In genomic region chr22:19173047-19174035, GRCh38 we compare ENCODE assay signal across 11 cellular contexts. TPM values are rescaled to one million over a fixed set of nuclear protein-coding genes. Genes with fewer than 3 reads are reported as not detected.
DNase-seq lines count a peak whose midpoint lies in the region; ATAC-seq, FAIRE-seq and TF ChIP-seq lines count a peak whose summit lies in the region.
"Had no signal": no experiment of that assay in that cellular context is flagged by ENCODE, and none has a peak within 500 bp of the region (broad histone marks: within the 10 kb centered on the region; RNA-seq: fewer than 3 reads in every experiment).

No MANE protein-coding gene starts in this region.

- peaks cover 7% of the 10 kb centered on the region for H4K20me1 ChIP-seq in GM23338 (replicated peaks; ENCODE audit: insufficient read depth)

- TF ChIP-seq RAD21 in A549 (conservative IDR thresholded peaks at IDR 0.05 in 1 of 2, IDR thresholded peaks at IDR 0.05 in 1 of 2) (no peak), liver (IDR thresholded peaks at IDR 0.05) (no peak)

- TF ChIP-seq POLR2A in A549 (IDR thresholded peaks at IDR 0.05; ENCODE audit: low read length) = no peak

- H3K9me2 ChIP-seq in GM23338 (ENCODE audit: insufficient read depth) = no peaks in the 10 kb centered on the region

- H3K27ac ChIP-seq in A549 = peak overlapping the region in 1 of 2 experiments; percentile 99; a peak in 1 of 6 replicates
- H3K27ac ChIP-seq in GM23338 (ENCODE audit: low read depth) = peak overlapping the region; percentile 88
- peak overlapping the region; percentile 31 to 78 for H3K27ac ChIP-seq in liver (ENCODE audit: low read depth in 1 of 2, low read length in 2 of 2)

- H3K36me3 ChIP-seq in GM23338 (ENCODE audit: insufficient read depth) (no peaks in the 10 kb centered on the region), liver (ENCODE audit: control insufficient read depth in 4 of 4, insufficient read depth in 3 of 4, low read depth in 1 of 4, low read length in 3 of 4) (no peaks in the 10 kb centered on the region)

- TF ChIP-seq EP300 in A549 (IDR thresholded peaks at IDR 0.05) = no peak

- intact Hi-C loops in activated T-helper 2 cell treated with anti-CD3 and anti-CD28 coated beads, Interferon-gamma antibody, Interleukin-2, Interleukin-4, amounts not matched to agents 10 μg/mL and 5 μg/mL and 100 μg/mL, durations not matched to agents 14 hours and 24 hours and 36 hours (cut with micrococcal nuclease) = no loop called here

- H3K9ac ChIP-seq in liver (ENCODE audit: low read depth in 1 of 2, low read length in 2 of 2) = no peak overlapping the region

- DNase-seq in A549 (ENCODE audit: low read depth in 1 of 2, low spot score in 1 of 2) (no peak), GM23338 (ENCODE audit: low spot score) (no peak), NCI-H446 treated with DMSO at 0.1 percent for 48 hours (lab: John Stamatoyannopoulos, UW) (no peak), SHP77 treated with DMSO at 0.1 percent for 48 hours (lab: John Stamatoyannopoulos, UW) (no peak), nucleus accumbens (lab: John Stamatoyannopoulos, UW) (no peak)
- no peak for DNase-seq in activated T-helper 2 cell treated with anti-CD3 and anti-CD28 coated beads, Interferon-gamma antibody, Interleukin-2, Interleukin-4, amounts not matched to agents 10 μg/mL and 5 μg/mL and 100 μg/mL, durations not matched to agents 14 hours and 24 hours and 36 hours (ENCODE audit: low spot score)
- no peak for DNase-seq in stimulated activated naive CD4-positive, alpha-beta T cell treated with Interleukin-2 at 50 U/mL for 16 hours (lab: John Stamatoyannopoulos, UW)
- DNase-seq: activated gamma-delta T cell, NCI-H446 had no signal

- H3K4me1 Mint-ChIP-seq in GM23338 = peaks cover 51% of the 10 kb centered on the region
- peaks cover 22% of the 10 kb centered on the region for H3K4me1 Mint-ChIP-seq in activated T-helper 2 cell treated with anti-CD3 and anti-CD28 coated beads, Interferon-gamma antibody, Interleukin-2, Interleukin-4, amounts not matched to agents 10 μg/mL and 5 μg/mL and 100 μg/mL, durations not matched to agents 14 hours and 24 hours and 36 hours (ENCODE audit: low read depth)

- H3K27ac Mint-ChIP-seq in GM23338 = peak overlapping the region; percentile 91; the same call in 1 of the 2 replicates
- H3K27ac Mint-ChIP-seq in activated T-helper 2 cell treated with anti-CD3 and anti-CD28 coated beads, Interferon-gamma antibody, Interleukin-2, Interleukin-4, amounts not matched to agents 10 μg/mL and 5 μg/mL and 100 μg/mL, durations not matched to agents 14 hours and 24 hours and 36 hours = peak overlapping the region; percentile 91

- FAIRE-seq in A549 (lab: Jason Lieb, UNC) = no peak
- FAIRE-seq: G401.6 had no signal

- POLR2A ChIA-PET in A549 (lab: Yijun Ruan, JAX) = no interaction called here

- no peak overlapping the region for H2AFZ ChIP-seq in GM23338

- H3K4me3 Mint-ChIP-seq in GM23338 = peak overlapping the region; percentile 94
- H3K4me3 Mint-ChIP-seq in activated T-helper 2 cell treated with anti-CD3 and anti-CD28 coated beads, Interferon-gamma antibody, Interleukin-2, Interleukin-4, amounts not matched to agents 10 μg/mL and 5 μg/mL and 100 μg/mL, durations not matched to agents 14 hours and 24 hours and 36 hours (ENCODE audit: low read depth) = peak overlapping the region; percentile 98

- CTCF ChIA-PET in A549 (lab: Yijun Ruan, JAX) = interaction anchor here (1.0 to 3.2 kb wide), 4 partner anchors 28 to 457 kb away, joined by 3 to 18 read pairs (median 4); partner anchors contain the start of gene ESS2

- H3K36me3 Mint-ChIP-seq in GM23338 (ENCODE audit: low read depth) = peaks cover 16% of the 10 kb centered on the region; the same call in 2 of the 3 replicates
- peaks cover 17% of the 10 kb centered on the region for H3K36me3 Mint-ChIP-seq in activated T-helper 2 cell treated with anti-CD3 and anti-CD28 coated beads, Interferon-gamma antibody, Interleukin-2, Interleukin-4, amounts not matched to agents 10 μg/mL and 5 μg/mL and 100 μg/mL, durations not matched to agents 14 hours and 24 hours and 36 hours (ENCODE audit: low read depth)

- H3K4me2 ChIP-seq in A549 (peak overlapping the region; percentile 92), GM23338 (peak overlapping the region; percentile 100)

- no peaks in the 10 kb centered on the region; the same call in 2 of the 3 replicates for H3K9me3 Mint-ChIP-seq in GM23338
- no peaks in the 10 kb centered on the region for H3K9me3 Mint-ChIP-seq in activated T-helper 2 cell treated with anti-CD3 and anti-CD28 coated beads, Interferon-gamma antibody, Interleukin-2, Interleukin-4, amounts not matched to agents 10 μg/mL and 5 μg/mL and 100 μg/mL, durations not matched to agents 14 hours and 24 hours and 36 hours

- TF ChIP-seq CTCF in A549 (IDR thresholded peaks at IDR 0.05) = no peak
- no peak for TF ChIP-seq CTCF in GM23338 (conservative IDR thresholded peaks at IDR 0.05; ENCODE audit: low read depth in 2 of 2)
- TF ChIP-seq CTCF in liver (IDR thresholded peaks at IDR 0.05; ENCODE audit: low read depth, low read length, missing input control) = no peak

- H3K4me1 ChIP-seq in A549 (peaks cover 54% of the 10 kb centered on the region), GM23338 (ENCODE audit: insufficient read depth) (peaks cover 40% of the 10 kb centered on the region), liver (ENCODE audit: control insufficient read depth in 4 of 4, insufficient read depth in 4 of 4, low read length in 3 of 4) (peaks cover 27 to 80% (median 63%) of the 10 kb centered on the region in 4 donors)

- peaks cover 31% of the 10 kb centered on the region for H3F3A ChIP-seq in GM23338 (replicated peaks; ENCODE audit: low read depth)

- H3K9me3 ChIP-seq in A549 (no peaks in the 10 kb centered on the region), liver (ENCODE audit: control insufficient read depth in 4 of 4, low read length in 3 of 4) (no peaks in the 10 kb centered on the region)

- H3K27me3 ChIP-seq in GM23338 (ENCODE audit: insufficient read depth) (peaks cover 29% of the 10 kb centered on the region), liver (ENCODE audit: control insufficient read depth in 4 of 4, insufficient read depth in 4 of 4, low read length in 3 of 4) (peaks cover 0 to 7% (median under 1%) of the 10 kb centered on the region in 4 donors)

- H3K27me3 Mint-ChIP-seq in GM23338 (ENCODE audit: insufficient read depth, low read depth, poor library complexity) = peaks cover 62% of the 10 kb centered on the region
- H3K27me3 Mint-ChIP-seq in activated T-helper 2 cell treated with anti-CD3 and anti-CD28 coated beads, Interferon-gamma antibody, Interleukin-2, Interleukin-4, amounts not matched to agents 10 μg/mL and 5 μg/mL and 100 μg/mL, durations not matched to agents 14 hours and 24 hours and 36 hours (ENCODE audit: low read depth) = peaks cover 19% of the 10 kb centered on the region

- H3K79me2 ChIP-seq in GM23338 (replicated peaks; ENCODE audit: insufficient read depth) = peaks cover 32% of the 10 kb centered on the region

- ATAC-seq in A549 = no peak
- no peak for ATAC-seq in GM23338

- H3K4me3 ChIP-seq in A549 = no peak overlapping the region; the same call in 1 of the 3 replicates
- H3K4me3 ChIP-seq in GM23338 = peak overlapping the region; percentile 98; the same call in 1 of the 2 replicates
- peak overlapping the region in 1 of 3 donors; percentile 89 for H3K4me3 ChIP-seq in liver (ENCODE audit: low read depth in 1 of 3, low read length in 3 of 3)

- WGBS in A549 (ENCODE audit: missing lambda C conversion rate) = 69% methylated on average over 12 of the region's 19 CpGs
- WGBS in liver = 63% methylated on average over 19 of the region's 19 CpGs

RNA-seq across cellular contexts. Expression of gene SLC25A1, which starts 5.2 kb away (rescaled TPM):
- polyA plus RNA-seq in A549 (2011; rRNA removed) (11.4 and 14.9 TPM in 2 replicates), A549 (2017; fragmentation: RNase III; extraction: RNeasy Plus Mini Kit Qiagen cat#74134 plus additional on column Dnase treatment) (48.3 to 61.7 TPM (median 60.1 TPM) in 3 replicates), GM23338 (2016; fragmentation: Nextera tagmentation; extraction: Ambion mirVana) (141 and 145 TPM in 2 replicates), liver (10 to 100 TPM; 71.6 to 78.3 TPM)
- 36.9 and 49.9 TPM in 2 replicates for polyA plus RNA-seq in A549 (2012; cell fraction: cytosol; rRNA removed)
- polyA plus RNA-seq in A549 (2012; cell fraction: nucleus; rRNA removed) = 75.2 and 76.2 TPM in 2 replicates
- polyA minus RNA-seq in A549 (2011; rRNA and poly(A)+ RNA removed) = 20.9 and 21.0 TPM in 2 replicates
- 210 and 242 TPM in 2 replicates for total RNA-seq in GM23338 (2014; rRNA removed; shearing (Covaris generic))
- 52.0 and 53.1 TPM in 2 replicates for total RNA-seq in activated T-helper 2 cell treated with anti-CD3 and anti-CD28 coated beads, Interferon-gamma antibody, Interleukin-2, Interleukin-4, amounts not matched to agents 10 μg/mL and 5 μg/mL and 100 μg/mL, durations not matched to agents 14 hours and 24 hours and 36 hours
- total RNA-seq in liver = 10 to 100 TPM; 59.5 to 76.1 TPM

RNA-seq across cellular contexts. Expression of gene GSC2, which starts 23.2 kb away (rescaled TPM):
- polyA plus RNA-seq in A549 (2011; rRNA removed) (not detected in 2 replicates), A549 (2017; fragmentation: RNase III; extraction: RNeasy Plus Mini Kit Qiagen cat#74134 plus additional on column Dnase treatment) (not detected in 3 replicates), GM23338 (2016; fragmentation: Nextera tagmentation; extraction: Ambion mirVana) (not detected in 2 replicates), liver (not detected)
- polyA plus RNA-seq in A549 (2012; cell fraction: cytosol; rRNA removed) = not detected in 2 replicates
- polyA plus RNA-seq in A549 (2012; cell fraction: nucleus; rRNA removed) = not detected in 2 replicates
- not detected in 2 replicates for polyA minus RNA-seq in A549 (2011; rRNA and poly(A)+ RNA removed)
- not detected in 2 replicates for total RNA-seq in GM23338 (2014; rRNA removed; shearing (Covaris generic))
- total RNA-seq in activated T-helper 2 cell treated with anti-CD3 and anti-CD28 coated beads, Interferon-gamma antibody, Interleukin-2, Interleukin-4, amounts not matched to agents 10 μg/mL and 5 μg/mL and 100 μg/mL, durations not matched to agents 14 hours and 24 hours and 36 hours = not detected in 2 replicates
- not detected for total RNA-seq in liver

RNA-seq across cellular contexts. Expression of gene ESS2, which starts 28.9 kb away (rescaled TPM):
- polyA plus RNA-seq in A549 (2011; rRNA removed) (4.7 and 5.2 TPM in 2 replicates), A549 (2017; fragmentation: RNase III; extraction: RNeasy Plus Mini Kit Qiagen cat#74134 plus additional on column Dnase treatment) (9.0 to 10.0 TPM (median 9.4 TPM) in 3 replicates), GM23338 (2016; fragmentation: Nextera tagmentation; extraction: Ambion mirVana) (12.3 and 15.2 TPM in 2 replicates), liver (1 to 10 TPM; 2.8 to 5.7 TPM)
- polyA plus RNA-seq in A549 (2012; cell fraction: cytosol; rRNA removed) = 9.6 and 10.5 TPM in 2 replicates
- polyA plus RNA-seq in A549 (2012; cell fraction: nucleus; rRNA removed) = 17.8 and 19.1 TPM in 2 replicates
- 3.3 and 3.4 TPM in 2 replicates for polyA minus RNA-seq in A549 (2011; rRNA and poly(A)+ RNA removed)
- 18.4 and 21.6 TPM in 2 replicates for total RNA-seq in GM23338 (2014; rRNA removed; shearing (Covaris generic))
- total RNA-seq in activated T-helper 2 cell treated with anti-CD3 and anti-CD28 coated beads, Interferon-gamma antibody, Interleukin-2, Interleukin-4, amounts not matched to agents 10 μg/mL and 5 μg/mL and 100 μg/mL, durations not matched to agents 14 hours and 24 hours and 36 hours = 19.4 and 20.3 TPM in 2 replicates
- total RNA-seq in liver = 1 to 10 TPM; 2.2 to 5.6 TPM

RNA-seq across cellular contexts. Expression of gene TSSK2, which starts 42.2 kb away (rescaled TPM):
- polyA plus RNA-seq in A549 (2011; rRNA removed) (not detected in 2 replicates), A549 (2017; fragmentation: RNase III; extraction: RNeasy Plus Mini Kit Qiagen cat#74134 plus additional on column Dnase treatment) (not detected in 3 replicates), GM23338 (2016; fragmentation: Nextera tagmentation; extraction: Ambion mirVana) (not detected in 2 replicates), liver (not detected)
- polyA plus RNA-seq in A549 (2012; cell fraction: cytosol; rRNA removed) = not detected in 2 replicates
- not detected in 2 replicates for polyA plus RNA-seq in A549 (2012; cell fraction: nucleus; rRNA removed)
- polyA minus RNA-seq in A549 (2011; rRNA and poly(A)+ RNA removed) = not detected in 2 replicates
- not detected in 2 replicates for total RNA-seq in GM23338 (2014; rRNA removed; shearing (Covaris generic))
- total RNA-seq in activated T-helper 2 cell treated with anti-CD3 and anti-CD28 coated beads, Interferon-gamma antibody, Interleukin-2, Interleukin-4, amounts not matched to agents 10 μg/mL and 5 μg/mL and 100 μg/mL, durations not matched to agents 14 hours and 24 hours and 36 hours = not detected in 2 replicates
- under 1 TPM in 1 of 2 donors, not detected in 1; 0.08 TPM for total RNA-seq in liver

RNA-seq across cellular contexts. Expression of gene DGCR2, which starts 51.1 kb away (rescaled TPM):
- polyA plus RNA-seq in A549 (2011; rRNA removed) (10.6 and 12.9 TPM in 2 replicates), A549 (2017; fragmentation: RNase III; extraction: RNeasy Plus Mini Kit Qiagen cat#74134 plus additional on column Dnase treatment) (17.7 to 17.9 TPM (median 17.8 TPM) in 3 replicates), GM23338 (2016; fragmentation: Nextera tagmentation; extraction: Ambion mirVana) (18.5 and 21.0 TPM in 2 replicates), liver (10 to 100 TPM; 11.2 to 20.9 TPM)
- 11.2 and 14.9 TPM in 2 replicates for polyA plus RNA-seq in A549 (2012; cell fraction: cytosol; rRNA removed)
- 31.8 and 37.2 TPM in 2 replicates for polyA plus RNA-seq in A549 (2012; cell fraction: nucleus; rRNA removed)
- 17.8 and 19.4 TPM in 2 replicates for polyA minus RNA-seq in A549 (2011; rRNA and poly(A)+ RNA removed)
- 59.3 and 83.0 TPM in 2 replicates for total RNA-seq in GM23338 (2014; rRNA removed; shearing (Covaris generic))
- total RNA-seq in activated T-helper 2 cell treated with anti-CD3 and anti-CD28 coated beads, Interferon-gamma antibody, Interleukin-2, Interleukin-4, amounts not matched to agents 10 μg/mL and 5 μg/mL and 100 μg/mL, durations not matched to agents 14 hours and 24 hours and 36 hours = 20.8 and 22.5 TPM in 2 replicates
- 10 to 100 TPM; 21.3 to 30.0 TPM for total RNA-seq in liver
